18 cellular contexts compared by ENCODE assay signal in the genomic region with DNA sequence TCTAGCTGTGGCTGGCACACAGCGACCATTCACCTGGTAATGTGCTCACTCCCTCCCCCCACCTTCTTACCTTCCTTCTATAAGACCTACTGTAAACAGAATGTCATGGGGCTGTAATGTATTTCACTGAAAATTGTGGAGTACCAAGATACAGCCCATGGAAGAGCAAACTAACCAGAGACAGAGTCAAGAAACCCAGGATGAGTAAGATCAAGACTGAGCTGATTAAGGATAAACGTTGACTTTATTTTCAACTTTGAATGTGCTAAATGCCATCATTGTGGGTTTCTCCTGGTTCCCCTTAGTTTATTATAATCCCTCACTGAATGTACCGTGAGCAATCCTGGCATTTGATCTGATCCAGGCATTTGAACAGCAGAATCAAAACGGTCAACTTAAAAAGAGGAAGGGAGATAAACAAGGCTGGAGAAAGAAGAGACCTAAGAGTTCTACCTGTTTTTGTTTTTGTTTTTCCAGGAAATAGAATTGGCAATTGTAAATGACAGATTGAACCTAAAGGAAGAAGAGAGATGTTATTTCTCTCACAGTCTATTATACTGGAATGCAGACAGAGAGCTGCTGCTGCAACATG. TPM values are rescaled to one million over a fixed set of nuclear protein-coding genes. Genes with fewer than 3 reads are reported as not detected.
DNase-seq lines count a peak whose midpoint lies in the region; ATAC-seq and FAIRE-seq lines count a peak whose summit lies in the region.
"Had no signal": no experiment of that assay in that cellular context is flagged by ENCODE, and none has a peak within 500 bp of the region (broad histone marks: within the 10 kb centered on the region; RNA-seq: fewer than 3 reads in every experiment).

No MANE protein-coding gene starts in this region.

- peak; percentile 69 for FAIRE-seq in GM18507 (lab: Jason Lieb, UNC)
- FAIRE-seq: bronchial epithelial cell had no signal

- no peak for DNase-seq in GM18507 (ENCODE audit: extremely low spot score, insufficient read length, low read depth)
- peak; percentile 55 for DNase-seq in pons (ENCODE audit: low spot score)
- no peak for DNase-seq in NCI-H1436 (lab: John Stamatoyannopoulos, UW)
- DNase-seq in Kasumi-1 (lab: John Stamatoyannopoulos, UW): no peak
- DNase-seq: AML-193; IMR-90; islet precursor cell; NCI-H2107; SIG-M5; stimulated activated naive CD4-positive, alpha-beta T cell; T-helper 1 cell; trophoblast cell had no signal

- H3K9me3 Mint-ChIP-seq in activated T-helper 17 cell treated with anti-CD3 and anti-CD28 coated beads, Interleukin-2, amount 50 U/mL, for 72 hours: no peaks in the 10 kb centered on the region
- H3K9me3 Mint-ChIP-seq: dendritic cell treated with granulocyte-macrophage colony-stimulating factor and Interleukin-4, amounts not matched to agents 40 ng/mL and 50 ng/mL, for 4 days had no signal

- ATAC-seq in GM21825 (IDR thresholded peaks at IDR 0.05; ENCODE audit: unreplicated experiment): peak; percentile 7
- peak; percentile 82 for ATAC-seq in activated T-helper 17 cell treated with anti-CD3 and anti-CD28 coated beads, Interleukin-2, amount 50 U/mL, for 72 hours (replicated peaks)
- no peak for ATAC-seq in HG02798 (IDR thresholded peaks at IDR 0.05; ENCODE audit: poor library complexity, unreplicated experiment)
- ATAC-seq: sciatic nerve had no signal

- H3K4me3 Mint-ChIP-seq in activated T-helper 17 cell treated with anti-CD3 and anti-CD28 coated beads, Interleukin-2, amount 50 U/mL, for 72 hours: no peak overlapping the region
- H3K4me3 Mint-ChIP-seq: dendritic cell treated with granulocyte-macrophage colony-stimulating factor and Interleukin-4, amounts not matched to agents 40 ng/mL and 50 ng/mL, for 4 days had no signal

- H3K27me3 Mint-ChIP-seq in activated T-helper 17 cell treated with anti-CD3 and anti-CD28 coated beads, Interleukin-2, amount 50 U/mL, for 72 hours: peaks cover 5% of the 10 kb centered on the region
- H3K27me3 Mint-ChIP-seq: dendritic cell treated with granulocyte-macrophage colony-stimulating factor and Interleukin-4, amounts not matched to agents 40 ng/mL and 50 ng/mL, for 4 days had no signal

- H3K27ac Mint-ChIP-seq in activated T-helper 17 cell treated with anti-CD3 and anti-CD28 coated beads, Interleukin-2, amount 50 U/mL, for 72 hours: no peak overlapping the region
- H3K27ac Mint-ChIP-seq: dendritic cell treated with granulocyte-macrophage colony-stimulating factor and Interleukin-4, amounts not matched to agents 40 ng/mL and 50 ng/mL, for 4 days had no signal

- H3K4me1 Mint-ChIP-seq in activated T-helper 17 cell treated with anti-CD3 and anti-CD28 coated beads, Interleukin-2, amount 50 U/mL, for 72 hours: peaks cover 16% of the 10 kb centered on the region

- no peaks in the 10 kb centered on the region for H3K36me3 Mint-ChIP-seq in activated T-helper 17 cell treated with anti-CD3 and anti-CD28 coated beads, Interleukin-2, amount 50 U/mL, for 72 hours (ENCODE audit: low read depth)

RNA-seq across cellular contexts. Expression of a gene that starts 16.1 kb away (rescaled TPM):
- 10 to 100 TPM in 1 of 2 donors, 1 to 10 TPM in 1; 3.4 to 51.8 TPM for total RNA-seq in activated T-helper 17 cell treated with anti-CD3 and anti-CD28 coated beads, Interleukin-2, amount 50 U/mL, for 72 hours
